ENCODE assay signal across 8 cellular contexts in the genomic region with DNA sequence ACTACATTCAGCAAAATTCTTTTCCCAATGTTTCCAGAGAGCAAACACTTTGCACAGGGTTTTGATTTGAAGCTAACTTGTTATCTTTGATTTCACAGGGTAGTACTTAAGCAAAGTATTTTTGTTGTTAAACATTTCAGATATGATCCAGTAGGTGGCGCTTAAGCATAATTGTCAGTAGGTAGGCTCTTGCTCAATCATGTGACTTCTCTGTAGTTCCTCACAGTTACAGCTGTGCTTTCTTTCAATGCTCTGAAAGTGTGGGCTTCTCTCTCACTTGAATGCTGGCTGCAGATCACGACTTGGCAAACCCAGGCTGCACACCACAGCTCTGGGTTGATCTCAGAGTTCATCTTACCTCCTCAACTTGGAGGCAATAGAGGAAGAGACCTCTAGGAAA.
DNase-seq lines count a peak whose midpoint lies in the region; ATAC-seq and TF ChIP-seq lines count a peak whose summit lies in the region.

No MANE protein-coding gene starts in this region.

- no peak overlapping the region for H3K4me3 Mint-ChIP-seq in activated naive CD4-positive, alpha-beta T cell treated with anti-CD3 and anti-CD28 coated beads for 36 hours
- H3K4me3 Mint-ChIP-seq in activated T-helper 1 cell treated with anti-CD3 and anti-CD28 coated beads, Interleukin-12 subunit alpha, Interleukin-12 subunit beta, Interleukin-2, Interleukin-4 antibody, amounts not matched to agents 30 ng/mL and 10 ng/mL and 1 ng/mL, durations not matched to agents 14 hours and 24 hours and 36 hours: no peak overlapping the region

- H3K27ac Mint-ChIP-seq in activated naive CD4-positive, alpha-beta T cell treated with anti-CD3 and anti-CD28 coated beads for 36 hours: no peak overlapping the region
- H3K27ac Mint-ChIP-seq in activated T-helper 1 cell treated with anti-CD3 and anti-CD28 coated beads, Interleukin-12 subunit alpha, Interleukin-12 subunit beta, Interleukin-2, Interleukin-4 antibody, amounts not matched to agents 30 ng/mL and 10 ng/mL and 1 ng/mL, durations not matched to agents 14 hours and 24 hours and 36 hours: no peak overlapping the region

- H3K36me3 Mint-ChIP-seq in activated naive CD4-positive, alpha-beta T cell treated with anti-CD3 and anti-CD28 coated beads for 36 hours (ENCODE audit: low read depth): no peaks in the 10 kb centered on the region
- H3K36me3 Mint-ChIP-seq in activated T-helper 1 cell treated with anti-CD3 and anti-CD28 coated beads, Interleukin-12 subunit alpha, Interleukin-12 subunit beta, Interleukin-2, Interleukin-4 antibody, amounts not matched to agents 30 ng/mL and 10 ng/mL and 1 ng/mL, durations not matched to agents 14 hours and 24 hours and 36 hours (ENCODE audit: low read depth): no peaks in the 10 kb centered on the region

- BruUV-seq in mammary epithelial cell (replicated peaks; lab: Mats Ljungman, UMichigan): no TSS peak

- H3K36me3 ChIP-seq in DND-41 (ENCODE audit: insufficient read depth, low read length): no peaks in the 10 kb centered on the region
- no peaks in the 10 kb centered on the region for H3K36me3 ChIP-seq in MM.1S (replicated peaks; ENCODE audit: insufficient read depth, low read length)
- H3K36me3 ChIP-seq in mammary epithelial cell (ENCODE audit: insufficient read depth, low read length): no peaks in the 10 kb centered on the region
- no peaks in the 10 kb centered on the region for H3K36me3 ChIP-seq in osteoblast (ENCODE audit: insufficient read depth, low read length)

- H3K9ac ChIP-seq in DND-41 (ENCODE audit: low read depth, low read length) (no peak overlapping the region), MM.1S (ENCODE audit: low read length) (no peak overlapping the region), mammary epithelial cell (ENCODE audit: insufficient read depth, low read length) (no peak overlapping the region)

- H4K20me1 ChIP-seq in DND-41 (ENCODE audit: insufficient read depth, low read length) (no peaks in the 10 kb centered on the region), MM.1S (ENCODE audit: insufficient read depth, low read length) (no peaks in the 10 kb centered on the region), mammary epithelial cell (ENCODE audit: insufficient read depth, low read length) (no peaks in the 10 kb centered on the region), osteoblast (ENCODE audit: insufficient read depth, low read length) (no peaks in the 10 kb centered on the region)

- H3K27me3 ChIP-seq in DND-41 (ENCODE audit: insufficient read depth, low read length, poor library complexity) (no peaks in the 10 kb centered on the region), MM.1S (replicated peaks; ENCODE audit: insufficient read depth, low read length) (no peaks in the 10 kb centered on the region), mammary epithelial cell (ENCODE audit: insufficient read depth, low read length) (no peaks in the 10 kb centered on the region), osteoblast (ENCODE audit: insufficient read depth, low read length) (no peaks in the 10 kb centered on the region)

- H3F3A ChIP-seq in MM.1S (ENCODE audit: insufficient read depth, low read length): no peaks in the 10 kb centered on the region

- intact Hi-C loops in mammary epithelial cell (cut with micrococcal nuclease): loop anchor here (5.0 to 10.0 kb wide), 2 partner anchors 459 to 1546 kb away; no protein-coding TSS in a partner anchor
- intact Hi-C loops in activated naive CD4-positive, alpha-beta T cell treated with anti-CD3 and anti-CD28 coated beads for 36 hours (cut with micrococcal nuclease): loop anchor here (10.0 kb wide), 1 partner anchor 456 kb away; no protein-coding TSS in a partner anchor
- intact Hi-C loops in activated T-helper 1 cell treated with anti-CD3 and anti-CD28 coated beads, Interleukin-12 subunit alpha, Interleukin-12 subunit beta, Interleukin-2, Interleukin-4 antibody, amounts not matched to agents 30 ng/mL and 10 ng/mL and 1 ng/mL, durations not matched to agents 14 hours and 24 hours and 36 hours (cut with micrococcal nuclease): no loop called here

- H2AFZ ChIP-seq in DND-41 (ENCODE audit: low read depth, low read length) (peak overlapping the region; percentile 65), MM.1S (ENCODE audit: low read length) (peak overlapping the region; percentile 65), mammary epithelial cell (ENCODE audit: low read depth, low read length) (no peak overlapping the region), osteoblast (ENCODE audit: low read length) (no peak overlapping the region)

- H3K79me2 ChIP-seq in DND-41 (ENCODE audit: insufficient read depth, low read length) (no peaks in the 10 kb centered on the region), MM.1S (ENCODE audit: low read length) (no peaks in the 10 kb centered on the region), mammary epithelial cell (ENCODE audit: insufficient read depth, low read length) (no peaks in the 10 kb centered on the region), osteoblast (ENCODE audit: insufficient read depth, low read length) (no peaks in the 10 kb centered on the region)

- H3K4me1 Mint-ChIP-seq in activated naive CD4-positive, alpha-beta T cell treated with anti-CD3 and anti-CD28 coated beads for 36 hours (ENCODE audit: low read depth): peaks cover 2% of the 10 kb centered on the region
- no peaks in the 10 kb centered on the region for H3K4me1 Mint-ChIP-seq in activated T-helper 1 cell treated with anti-CD3 and anti-CD28 coated beads, Interleukin-12 subunit alpha, Interleukin-12 subunit beta, Interleukin-2, Interleukin-4 antibody, amounts not matched to agents 30 ng/mL and 10 ng/mL and 1 ng/mL, durations not matched to agents 14 hours and 24 hours and 36 hours (ENCODE audit: low read depth)

- H3K27ac ChIP-seq in DND-41 (ENCODE audit: low read length): peak overlapping the region; percentile 35
- no peak overlapping the region for H3K27ac ChIP-seq in MM.1S (ENCODE audit: low read length)
- H3K27ac ChIP-seq in mammary epithelial cell (ENCODE audit: insufficient read depth, low read depth, low read length): no peak overlapping the region
- H3K27ac ChIP-seq in osteoblast (ENCODE audit: low read depth, low read length): no peak overlapping the region

- H3K9me3 Mint-ChIP-seq in activated naive CD4-positive, alpha-beta T cell treated with anti-CD3 and anti-CD28 coated beads for 36 hours: no peaks in the 10 kb centered on the region
- no peaks in the 10 kb centered on the region for H3K9me3 Mint-ChIP-seq in activated T-helper 1 cell treated with anti-CD3 and anti-CD28 coated beads, Interleukin-12 subunit alpha, Interleukin-12 subunit beta, Interleukin-2, Interleukin-4 antibody, amounts not matched to agents 30 ng/mL and 10 ng/mL and 1 ng/mL, durations not matched to agents 14 hours and 24 hours and 36 hours

- H3K9me3 ChIP-seq in DND-41 (ENCODE audit: insufficient read depth, low read length, severe bottlenecking) (no peaks in the 10 kb centered on the region), MM.1S (replicated peaks; ENCODE audit: insufficient read depth, low read length) (no peaks in the 10 kb centered on the region), mammary epithelial cell (replicated peaks; ENCODE audit: insufficient read depth, low read length) (no peaks in the 10 kb centered on the region), osteoblast (ENCODE audit: low read depth, low read length) (no peaks in the 10 kb centered on the region)

- CTCF ChIA-PET in mammary epithelial cell (lab: Charles Lee; ENCODE audit: low non-redundant PET): no interaction called here
- CTCF ChIA-PET in activated naive CD4-positive, alpha-beta T cell treated with anti-CD3 and anti-CD28 coated beads for 36 hours (lab: Charles Lee): interaction anchor here (0.6 kb wide), 3 partner anchors 14 to 1284 kb away, joined by 3 read pairs; no protein-coding TSS in a partner anchor

- peak; percentile 6 for DNase-seq in DND-41
- peak; percentile 88 for DNase-seq in MM.1S
- peak; percentile 17 for DNase-seq in mammary epithelial cell
- DNase-seq in osteoblast (ENCODE audit: insufficient read length, low spot score, missing footprints): no peak
- no peak for DNase-seq in amniotic stem cell (lab: John Stamatoyannopoulos, UW)
- DNase-seq in activated naive CD4-positive, alpha-beta T cell treated with anti-CD3 and anti-CD28 coated beads for 36 hours: no peak
- no peak for DNase-seq in activated T-helper 1 cell treated with anti-CD3 and anti-CD28 coated beads, Interleukin-12 subunit alpha, Interleukin-12 subunit beta, Interleukin-2, Interleukin-4 antibody, amounts not matched to agents 30 ng/mL and 10 ng/mL and 1 ng/mL, durations not matched to agents 14 hours and 24 hours and 36 hours (ENCODE audit: low spot score)

- in situ Hi-C loops in mammary epithelial cell (cut with MboI; ENCODE audit: low sequenced_read_pairs in 2 of 2): no loop called here

- H3K4me1 ChIP-seq in DND-41 (ENCODE audit: insufficient read depth, low read length) (peaks cover 17% of the 10 kb centered on the region), MM.1S (ENCODE audit: low read length) (peaks cover 5% of the 10 kb centered on the region), mammary epithelial cell (ENCODE audit: insufficient read depth, low read length) (no peaks in the 10 kb centered on the region), osteoblast (ENCODE audit: insufficient read depth, low read length) (no peaks in the 10 kb centered on the region)

- H3K4me2 ChIP-seq in DND-41 (ENCODE audit: insufficient read depth, low read length): no peak overlapping the region
- peak overlapping the region; percentile 67 for H3K4me2 ChIP-seq in MM.1S (ENCODE audit: low read depth, low read length)
- H3K4me2 ChIP-seq in mammary epithelial cell (ENCODE audit: insufficient read depth, low read depth, low read length): no peak overlapping the region
- H3K4me2 ChIP-seq in osteoblast (ENCODE audit: insufficient read depth, low read length): no peak overlapping the region

- H3K27me3 Mint-ChIP-seq in activated naive CD4-positive, alpha-beta T cell treated with anti-CD3 and anti-CD28 coated beads for 36 hours (ENCODE audit: low read depth): no peaks in the 10 kb centered on the region
- no peaks in the 10 kb centered on the region for H3K27me3 Mint-ChIP-seq in activated T-helper 1 cell treated with anti-CD3 and anti-CD28 coated beads, Interleukin-12 subunit alpha, Interleukin-12 subunit beta, Interleukin-2, Interleukin-4 antibody, amounts not matched to agents 30 ng/mL and 10 ng/mL and 1 ng/mL, durations not matched to agents 14 hours and 24 hours and 36 hours (ENCODE audit: insufficient read depth)

- dilution Hi-C loops in mammary epithelial cell (cut with HindIII; ENCODE audit: low sequenced_read_pairs): no loop called here

- H3K4me3 ChIP-seq in DND-41 (ENCODE audit: low read depth in 1 of 2, low read length in 2 of 2) (no peak overlapping the region), MM.1S (ENCODE audit: low read length) (peak overlapping the region; percentile 24; the same call in 1 of the 2 replicates), mammary epithelial cell (replicated peaks in 1 of 3; ENCODE audit: insufficient read depth in 1 of 3, low read depth in 2 of 3, low read length in 3 of 3) (no peak overlapping the region), osteoblast (ENCODE audit: insufficient read depth, low read length) (no peak overlapping the region)

- no peaks in the 10 kb centered on the region for H3K9me2 ChIP-seq in MM.1S (replicated peaks; ENCODE audit: insufficient read depth, low read length)

- TF ChIP-seq CTCF in DND-41 (IDR thresholded peaks at IDR 0.05; ENCODE audit: borderline replicate concordance, extremely low read depth, low read length, poor library complexity, severe bottlenecking) (peak; percentile 56), MM.1S (IDR thresholded peaks at IDR 0.05; ENCODE audit: low read length) (peak; percentile 60), mammary epithelial cell (conservative IDR thresholded peaks at IDR 0.05 in 1 of 2, IDR thresholded peaks at IDR 0.05 in 1 of 2; ENCODE audit: extremely low read depth in 1 of 2, insufficient read depth in 1 of 2, low read depth in 1 of 2, low read length in 2 of 2) (peak; percentile 42 to 61), osteoblast (IDR thresholded peaks at IDR 0.05; ENCODE audit: extremely low read depth, low read depth, low read length) (peak; percentile 19)

- WGBS in mammary epithelial cell (ENCODE audit: low coverage, missing lambda C conversion rate): 0% methylated on average over 2 of the region's 2 CpGs

- ATAC-seq in DND-41 (ENCODE audit: insufficient read depth, low read depth): peak; percentile 79
- ATAC-seq in GM21423 (IDR thresholded peaks at IDR 0.05; ENCODE audit: unreplicated experiment): peak; percentile 48

Comparison
In these comparisons a context has a peak if more than half of its experiments do, and no peak if none do; other contexts are left out.
1. DNase-seq: peak in DND-41 (single experiment), MM.1S (single experiment) and mammary epithelial cell (single experiment); none in osteoblast (single experiment), amniotic stem cell (single experiment), activated naive CD4-positive, alpha-beta T cell treated with anti-CD3 and anti-CD28 coated beads for 36 hours (single experiment) and activated T-helper 1 cell treated with anti-CD3 and anti-CD28 coated beads, Interleukin-12 subunit alpha, Interleukin-12 subunit beta, Interleukin-2, Interleukin-4 antibody, amounts not matched to agents 30 ng/mL and 10 ng/mL and 1 ng/mL, durations not matched to agents 14 hours and 24 hours and 36 hours (single experiment).
2. H2AFZ ChIP-seq: peak in DND-41 (single experiment) and MM.1S (single experiment); none in mammary epithelial cell (single experiment) and osteoblast (single experiment).
3. Peak in every context shown above with its lines, with median percentiles within 50 percentile points of each other: CTCF ChIP-seq.